In genomic region chr9:5574097-5574496, GRCh38 we compare ENCODE assay signal across 27 cellular contexts.
"Had no signal": no experiment of that assay in that cellular context is flagged by ENCODE, and none has a peak within 500 bp of the region (broad histone marks: within the 10 kb centered on the region; RNA-seq: fewer than 3 reads in every experiment).

No MANE protein-coding gene starts in this region.

- H3K4me1 ChIP-seq: neural progenitor cell, parathyroid adenoma, right lobe of liver, sigmoid colon, suprapubic skin, testis, transverse colon, upper lobe of right lung, uterus had no signal

- H3K4me3 ChIP-seq: neural progenitor cell, ovary, psoas muscle, right lobe of liver, sigmoid colon, suprapubic skin, testis, tibial artery, transverse colon, upper lobe of right lung, uterus had no signal

- H3K27ac ChIP-seq: neural progenitor cell, ovary, parathyroid adenoma, psoas muscle, right lobe of liver, sigmoid colon, suprapubic skin, testis, tibial artery, transverse colon, upper lobe of right lung, uterus had no signal

- H3K9me3 ChIP-seq: ovary, psoas muscle, right lobe of liver, sigmoid colon, suprapubic skin, testis, tibial artery, transverse colon, upper lobe of right lung, uterus had no signal

- H3K79me2 ChIP-seq: parathyroid adenoma had no signal

- H3K9ac ChIP-seq: neural progenitor cell, parathyroid adenoma had no signal

- FAIRE-seq: small intestine had no signal

- H3K4me2 ChIP-seq: neural progenitor cell had no signal

- H2AFZ ChIP-seq: neural progenitor cell, parathyroid adenoma had no signal

- DNase-seq: natural killer cell; occipital lobe; ovary; posterior cingulate gyrus; psoas muscle; right cardiac atrium; right lobe of liver; sigmoid colon; small intestine; stimulated activated CD4-positive, alpha-beta T cell treated with anti-CD3 and anti-CD28 coated beads, Interleukin-12 subunit alpha, Interleukin-12 subunit beta, amount 100 ng/mL, for 4 hours; stimulated activated CD4-positive, alpha-beta T cell treated with anti-CD3 and anti-CD28 coated beads, Interleukin-1b, Interleukin-23, amount 100 ng/mL, for 48 hours; stimulated activated CD4-positive, alpha-beta T cell treated with anti-CD3 and anti-CD28 coated beads, Interleukin-4, amount 100 ng/mL, for 1 hour; stimulated activated CD4-positive, alpha-beta T cell treated with anti-CD3 and anti-CD28 coated beads, Interleukin-4, amount 100 ng/mL, for 4 hours; stimulated activated CD8-positive, alpha-beta memory T cell treated with anti-CD3 and anti-CD28 coated beads, Interleukin-4, amount 100 ng/mL, for 48 hours; stimulated activated naive CD4-positive, alpha-beta T cell; stimulated activated naive CD8-positive, alpha-beta T cell treated with anti-CD3 and anti-CD28 coated beads, Interleukin-15, amount 100 ng/mL, for 72 hours; stimulated activated naive CD8-positive, alpha-beta T cell treated with anti-CD3 and anti-CD28 coated beads, Interleukin-15, Interleukin-2, amounts not matched to agents 100 U/mL and 50 U/mL, for 24 hours; substantia nigra; testis; tibial artery; transverse colon; upper lobe of right lung; uterus had no signal

- H3K36me3 ChIP-seq: neural progenitor cell, ovary, sigmoid colon, suprapubic skin, tibial artery, transverse colon, upper lobe of right lung, uterus had no signal

- H3K27me3 ChIP-seq: neural progenitor cell, ovary, right lobe of liver, sigmoid colon, suprapubic skin, testis, tibial artery, transverse colon, upper lobe of right lung, uterus had no signal

- ATAC-seq: natural killer cell; psoas muscle; right lobe of liver; stimulated activated memory B cell treated with anti-CD40 and anti-IgM and Interleukin-4, amounts not matched to agents 10 μg/mL and 1 μg/mL and 100 μg/mL, for 72 hours; stimulated activated naive CD8-positive, alpha-beta T cell treated with anti-CD3 and anti-CD28 coated beads, Interleukin-15, amount 100 ng/mL, for 72 hours; stimulated activated naive CD8-positive, alpha-beta T cell treated with anti-CD3 and anti-CD28 coated beads, Interleukin-15, Interleukin-2, amounts not matched to agents 100 U/mL and 50 U/mL, for 24 hours; upper lobe of right lung had no signal
